8 cellular contexts compared by ENCODE assay signal in the genomic region with DNA sequence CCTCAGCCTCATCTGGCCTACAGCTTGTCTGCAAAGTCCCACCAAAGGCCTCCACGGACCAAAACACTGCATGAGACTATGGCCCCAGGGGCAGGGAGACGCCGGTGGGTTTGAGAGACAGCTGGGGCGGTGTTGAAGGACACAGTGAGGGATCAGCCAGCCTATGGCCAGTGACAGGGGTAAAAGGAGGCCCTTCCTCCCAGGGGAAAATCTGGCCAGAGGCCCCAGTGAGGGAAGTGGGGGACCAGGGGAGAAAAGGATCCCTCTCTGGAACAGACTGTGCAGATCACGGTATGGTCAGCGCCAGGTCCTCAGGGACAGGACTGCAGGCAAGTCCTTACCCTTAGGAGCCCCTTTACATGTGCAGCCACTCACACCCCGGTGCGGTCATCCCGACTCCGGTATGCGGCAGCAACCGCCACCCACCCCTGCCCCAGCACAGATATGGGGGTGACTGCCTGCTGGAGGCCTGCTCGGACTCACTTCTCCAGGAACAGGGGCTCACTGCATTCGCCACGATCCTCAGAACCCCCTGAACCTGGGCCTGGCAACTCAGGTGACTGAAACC. TPM values are rescaled to one million over a fixed set of nuclear protein-coding genes. Genes with fewer than 3 reads are reported as not detected.
DNase-seq lines count a peak whose midpoint lies in the region; ATAC-seq, FAIRE-seq and TF ChIP-seq lines count a peak whose summit lies in the region.

No MANE protein-coding gene starts in this region.

- ATAC-seq in IMR-90 (ENCODE audit: low read depth) (peak; percentile 8; the same call in 1 of the 2 replicates), left lung (no peak), GM18870 (IDR thresholded peaks at IDR 0.05; ENCODE audit: unreplicated experiment) (no peak)

- peak overlapping the region; percentile 80 to 81; a peak in 2 of 4 replicates for H4K8ac ChIP-seq in IMR-90 (ENCODE audit: low read depth in 2 of 2, low read length in 2 of 2)

- POLR2A ChIA-PET in BJ (lab: Charles Lee): no interaction called here
- POLR2A ChIA-PET in IMR-90 (lab: Charles Lee; ENCODE audit: unreplicated experiment): no interaction called here

- H3K79me1 ChIP-seq in IMR-90 (ENCODE audit: low read depth in 1 of 2, low read length in 2 of 2): peaks cover 8 to 56% of the 10 kb centered on the region in 2 experiments; a peak in 2 of 4 replicates

- H2BK5ac ChIP-seq in IMR-90 (ENCODE audit: low read depth, low read length, poor library complexity, severe bottlenecking): peak overlapping the region; percentile 74

- peak overlapping the region; percentile 77 for H3K27ac Mint-ChIP-seq in astrocyte (ENCODE audit: unreplicated experiment)

- H2AFZ ChIP-seq in IMR-90 (replicated peaks; ENCODE audit: low read length, poor library complexity): peak overlapping the region; percentile 89
- H2AFZ ChIP-seq in astrocyte (ENCODE audit: low read depth, low read length): peak overlapping the region; percentile 53

- peak overlapping the region; percentile 96 for H3K4me2 ChIP-seq in IMR-90 (ENCODE audit: low read depth, low read length)
- H3K4me2 ChIP-seq in astrocyte (ENCODE audit: low read length): peak overlapping the region; percentile 97

- 0% methylated on average over 4 of the region's 15 CpGs; no CpG with 5 or more reads in 1 of the 2 experiments for WGBS in IMR-90 (ENCODE audit: extremely low coverage in 2 of 2, insufficient read length in 1 of 2), 2 experiments
- 55% methylated on average over 15 of the region's 15 CpGs for WGBS in thymus

- peaks cover 58% of the 10 kb centered on the region for H3K79me2 ChIP-seq in astrocyte (ENCODE audit: insufficient read depth, low read length)

- peak overlapping the region; percentile 93 for H3K4ac ChIP-seq in IMR-90 (ENCODE audit: low read depth, low read length)

- H3K36me3 Mint-ChIP-seq in astrocyte (ENCODE audit: low read depth, unreplicated experiment): peaks cover 5% of the 10 kb centered on the region

- intact Hi-C loops in IMR-90 (cut with micrococcal nuclease): no loop called here
- intact Hi-C loops in left lung (cut with DNase I): no loop called here

- TF ChIP-seq RAD21 in IMR-90 (IDR thresholded peaks at IDR 0.05; ENCODE audit: low read length): no peak

- DNase-seq in BJ (ENCODE audit: low read depth): no peak
- no peak for DNase-seq in IMR-90
- no peak for DNase-seq in astrocyte (ENCODE audit: low read depth)
- DNase-seq in left lung: peak in 1 of 2 donors; percentile 44
- no peak for DNase-seq in NCI-H1694 treated with DMSO at 0.1 percent for 48 hours (lab: John Stamatoyannopoulos, UW)
- no peak for DNase-seq in SK-N-DZ (ENCODE audit: low spot score)

- TF ChIP-seq CTCF in BJ (IDR thresholded peaks at IDR 0.05; ENCODE audit: insufficient read depth, low read depth, low read length) (no peak), IMR-90 (conservative IDR thresholded peaks at IDR 0.05; ENCODE audit: low read depth, low read length) (no peak), astrocyte (IDR thresholded peaks at IDR 0.05; ENCODE audit: insufficient read depth, low read depth, low read length) (no peak), left lung (IDR thresholded peaks at IDR 0.05) (no peak)

- TF ChIP-seq POLR2A in IMR-90 (IDR thresholded peaks at IDR 0.05; ENCODE audit: low read depth, low read length): no peak

- H3K4me1 ChIP-seq in IMR-90 (ENCODE audit: control insufficient read depth, insufficient read depth, low read length) (peaks cover 36% of the 10 kb centered on the region), astrocyte (ENCODE audit: insufficient read depth, low read length) (peaks cover 41% of the 10 kb centered on the region), left lung (peaks cover 46 to 85% of the 10 kb centered on the region in 2 donors), thymus (ENCODE audit: control insufficient read depth, insufficient read depth, low read length) (peaks cover 25% of the 10 kb centered on the region)

- H2BK15ac ChIP-seq in IMR-90 (ENCODE audit: low read depth, low read length): no peak overlapping the region

- peak overlapping the region; percentile 97 for H3K23ac ChIP-seq in IMR-90 (ENCODE audit: low read depth, low read length)

- H3K56ac ChIP-seq in IMR-90 (ENCODE audit: extremely low read depth, insufficient read depth, low read length): peak overlapping the region; percentile 54

- H3K4me3 ChIP-seq in BJ (ENCODE audit: low read depth, low read length): peak overlapping the region; percentile 87
- peak overlapping the region; percentile 64 for H3K4me3 ChIP-seq in IMR-90 (ENCODE audit: insufficient read depth, low read depth, low read length)
- peak overlapping the region; percentile 91 for H3K4me3 ChIP-seq in astrocyte (ENCODE audit: insufficient read depth, low read depth, low read length)
- peak overlapping the region; percentile 78 to 87 for H3K4me3 ChIP-seq in left lung
- peak overlapping the region; percentile 95 for H3K4me3 ChIP-seq in thymus (ENCODE audit: low read length)

- H3K14ac ChIP-seq in IMR-90 (replicated peaks; ENCODE audit: low read depth, low read length): peak overlapping the region; percentile 82

- H3K4me1 Mint-ChIP-seq in astrocyte (ENCODE audit: low read depth, unreplicated experiment): peaks cover 38% of the 10 kb centered on the region

- H3K4me3 Mint-ChIP-seq in astrocyte (ENCODE audit: unreplicated experiment): peak overlapping the region; percentile 88

- H2AK5ac ChIP-seq in IMR-90 (ENCODE audit: low read depth, low read length): peak overlapping the region; percentile 94

- no peak for FAIRE-seq in astrocyte (lab: Jason Lieb, UNC)

- dilution Hi-C loops in IMR-90 (cut with HindIII; ENCODE audit: low sequenced_read_pairs, unreplicated experiment): no loop called here

- H3K9me3 Mint-ChIP-seq in astrocyte (ENCODE audit: unreplicated experiment): no peaks in the 10 kb centered on the region

- H3K27me3 Mint-ChIP-seq in astrocyte (ENCODE audit: low read depth, unreplicated experiment): no peaks in the 10 kb centered on the region

- H4K5ac ChIP-seq in IMR-90 (ENCODE audit: low read depth, low read length): peak overlapping the region; percentile 56

- no peak overlapping the region for H2BK20ac ChIP-seq in IMR-90 (ENCODE audit: low read depth, low read length)

- H3K18ac ChIP-seq in IMR-90 (ENCODE audit: low read depth, low read length): peak overlapping the region; percentile 16; the same call in 1 of the 2 replicates

- H2BK120ac ChIP-seq in IMR-90 (ENCODE audit: low read depth, low read length): peak overlapping the region; percentile 47; the same call in 1 of the 2 replicates

- CTCF ChIA-PET in BJ (lab: Yijun Ruan, JAX): interaction anchor here (1.3 to 16.5 kb wide), 3 partner anchors 23 to 414 kb away, joined by 3 to 217 read pairs (median 4); no protein-coding TSS in a partner anchor
- CTCF ChIA-PET in IMR-90 (lab: Yijun Ruan, JAX): no interaction called here

- H3K9ac ChIP-seq in IMR-90 (ENCODE audit: low read depth, low read length) (peak overlapping the region; percentile 94), astrocyte (ENCODE audit: low read length) (peak overlapping the region; percentile 88)

- no peaks in the 10 kb centered on the region for H3K9me3 ChIP-seq in IMR-90 (ENCODE audit: control insufficient read depth, insufficient read depth, low read length)
- no peaks in the 10 kb centered on the region for H3K9me3 ChIP-seq in astrocyte (ENCODE audit: insufficient read depth, low read depth, low read length)
- H3K9me3 ChIP-seq in left lung: no peaks in the 10 kb centered on the region
- no peaks in the 10 kb centered on the region for H3K9me3 ChIP-seq in thymus (ENCODE audit: control insufficient read depth)

- H3K27ac ChIP-seq in IMR-90 (ENCODE audit: insufficient read depth, low read length) (peak overlapping the region; percentile 86), astrocyte (ENCODE audit: low read depth, low read length) (peak overlapping the region; percentile 75), left lung (peak overlapping the region; percentile 91 to 92), thymus (ENCODE audit: low read depth) (peak overlapping the region; percentile 82)

- H4K20me1 ChIP-seq in IMR-90 (ENCODE audit: insufficient read depth, low read length) (peaks cover 54% of the 10 kb centered on the region), astrocyte (ENCODE audit: insufficient read depth, low read length) (peaks cover 54% of the 10 kb centered on the region)

- H4K91ac ChIP-seq in IMR-90 (ENCODE audit: insufficient read depth, low read depth, low read length): peak overlapping the region; percentile 81

- H3K36me3 ChIP-seq in BJ (ENCODE audit: control insufficient read depth, insufficient read depth, low read length) (peaks cover 3% of the 10 kb centered on the region), IMR-90 (ENCODE audit: control insufficient read depth, insufficient read depth, low read length) (peaks cover 6% of the 10 kb centered on the region), astrocyte (ENCODE audit: insufficient read depth, low read length) (no peaks in the 10 kb centered on the region), left lung (peaks cover 0 to 15% of the 10 kb centered on the region in 2 donors), thymus (ENCODE audit: control insufficient read depth, insufficient read depth) (peaks cover 10% of the 10 kb centered on the region)

- peaks cover 36% of the 10 kb centered on the region for H3K9me1 ChIP-seq in IMR-90 (ENCODE audit: insufficient read depth, low read length)

- H3K27me3 ChIP-seq in BJ (ENCODE audit: control insufficient read depth, insufficient read depth, low read length) (no peaks in the 10 kb centered on the region), IMR-90 (ENCODE audit: control insufficient read depth, insufficient read depth, low read length) (no peaks in the 10 kb centered on the region), astrocyte (ENCODE audit: insufficient read depth, low read length) (no peaks in the 10 kb centered on the region), left lung (no peaks in the 10 kb centered on the region), thymus (ENCODE audit: control insufficient read depth, insufficient read depth) (no peaks in the 10 kb centered on the region)

- in situ Hi-C loops in IMR-90 (cut with MboI; ENCODE audit: low sequenced_read_pairs): loop anchor here (10.0 kb wide), 1 partner anchor 61 kb away; a partner anchor contains a TSS

- no TSS peak for BruUV-seq in IMR-90 (replicated peaks; lab: Mats Ljungman, UMichigan)

- H2AK9ac ChIP-seq in IMR-90 (replicated peaks; ENCODE audit: low read depth, low read length, poor library complexity): peak overlapping the region; percentile 98

RNA-seq across cellular contexts. Expression of a gene that starts 1.3 kb away (rescaled TPM):
- polyA plus RNA-seq in BJ (2011; rRNA removed) (202 and 239 TPM in 2 replicates), IMR-90 (2012; rRNA removed) (126 and 127 TPM in 2 replicates), thymus (76.3 TPM)
- 85.5 and 146 TPM in 2 replicates for polyA minus RNA-seq in BJ (2011; rRNA and poly(A)+ RNA removed)
- total RNA-seq in IMR-90 (2012; rRNA removed) (99.2 and 118 TPM in 2 replicates), astrocyte (177 and 189 TPM in 2 replicates), left lung (100 to 1,000 TPM; 325 to 359 TPM)
- polyA plus RNA-seq in IMR-90 (2012; cell fraction: cytosol; rRNA removed): 70.7 and 75.7 TPM in 2 replicates
- polyA plus RNA-seq in IMR-90 (2012; cell fraction: nucleus; rRNA removed; ENCODE audit: low replicate concordance): 51.7 and 154 TPM in 2 replicates
- 138 and 143 TPM in 2 replicates for polyA plus RNA-seq in SK-N-DZ (2014; cell fraction: cytosol; rRNA removed)
- 127 and 132 TPM in 2 replicates for polyA plus RNA-seq in SK-N-DZ (2014; cell fraction: nucleus; rRNA removed)

RNA-seq across cellular contexts. Expression of a gene that starts 8.8 kb away (rescaled TPM):
- polyA plus RNA-seq in BJ (2011; rRNA removed) (0.07 and 0.21 TPM in 2 replicates), IMR-90 (2012; rRNA removed) (0.16 and 0.21 TPM in 2 replicates), thymus (2.1 TPM)
- polyA minus RNA-seq in BJ (2011; rRNA and poly(A)+ RNA removed): 0.66 TPM in 1 of 2 replicates, not detected in the other
- total RNA-seq in IMR-90 (2012; rRNA removed) (under 0.01 and 0.36 TPM in 2 replicates), astrocyte (not detected in 2 replicates), left lung (1 to 10 TPM; 1.1 to 2.4 TPM)
- 0.23 and 0.24 TPM in 2 replicates for polyA plus RNA-seq in IMR-90 (2012; cell fraction: cytosol; rRNA removed)
- polyA plus RNA-seq in IMR-90 (2012; cell fraction: nucleus; rRNA removed; ENCODE audit: low replicate concordance): 0.25 and 0.26 TPM in 2 replicates
- polyA plus RNA-seq in SK-N-DZ (2014; cell fraction: cytosol; rRNA removed): 0.07 and 0.45 TPM in 2 replicates
- 0.07 TPM in 1 of 2 replicates, not detected in the other for polyA plus RNA-seq in SK-N-DZ (2014; cell fraction: nucleus; rRNA removed)

RNA-seq across cellular contexts. Expression of a gene that starts 33.4 kb away (rescaled TPM):
- 9.7 and 13.0 TPM in 2 replicates for polyA plus RNA-seq in BJ (2011; rRNA removed)
- 12.4 and 13.7 TPM in 2 replicates for polyA minus RNA-seq in BJ (2011; rRNA and poly(A)+ RNA removed)
- total RNA-seq in IMR-90 (2012; rRNA removed): 5.8 and 6.6 TPM in 2 replicates
- polyA plus RNA-seq in IMR-90 (2012; rRNA removed): 6.6 and 7.3 TPM in 2 replicates
- 5.4 and 6.1 TPM in 2 replicates for polyA plus RNA-seq in IMR-90 (2012; cell fraction: cytosol; rRNA removed)
- 18.8 TPM in 2 replicates for polyA plus RNA-seq in IMR-90 (2012; cell fraction: nucleus; rRNA removed; ENCODE audit: low replicate concordance)
- total RNA-seq in astrocyte: 8.5 and 8.8 TPM in 2 replicates
- total RNA-seq in left lung: 10 to 100 TPM; 26.0 to 32.9 TPM
- polyA plus RNA-seq in thymus: 4.8 TPM
- polyA plus RNA-seq in SK-N-DZ (2014; cell fraction: cytosol; rRNA removed): 13.9 and 14.8 TPM in 2 replicates
- 12.5 and 20.2 TPM in 2 replicates for polyA plus RNA-seq in SK-N-DZ (2014; cell fraction: nucleus; rRNA removed)

RNA-seq across cellular contexts. Expression of a gene that starts 34.9 kb away (rescaled TPM):
- polyA plus RNA-seq in BJ (2011; rRNA removed) (16.2 and 17.0 TPM in 2 replicates), IMR-90 (2012; rRNA removed) (9.4 and 9.6 TPM in 2 replicates), thymus (16.7 TPM)
- 10.1 and 15.0 TPM in 2 replicates for polyA minus RNA-seq in BJ (2011; rRNA and poly(A)+ RNA removed)
- total RNA-seq in IMR-90 (2012; rRNA removed) (7.9 and 8.6 TPM in 2 replicates), astrocyte (14.3 and 17.6 TPM in 2 replicates), left lung (10 to 100 TPM; 15.1 to 18.1 TPM)
- polyA plus RNA-seq in IMR-90 (2012; cell fraction: cytosol; rRNA removed): 4.6 and 6.5 TPM in 2 replicates
- 3.4 and 9.4 TPM in 2 replicates for polyA plus RNA-seq in IMR-90 (2012; cell fraction: nucleus; rRNA removed; ENCODE audit: low replicate concordance)
- polyA plus RNA-seq in SK-N-DZ (2014; cell fraction: cytosol; rRNA removed): 28.0 and 34.5 TPM in 2 replicates
- polyA plus RNA-seq in SK-N-DZ (2014; cell fraction: nucleus; rRNA removed): 15.6 and 20.2 TPM in 2 replicates

RNA-seq across cellular contexts. Expression of a gene that starts 47.2 kb away (rescaled TPM):
- 26.2 and 30.7 TPM in 2 replicates for polyA plus RNA-seq in BJ (2011; rRNA removed)
- polyA minus RNA-seq in BJ (2011; rRNA and poly(A)+ RNA removed): 31.3 and 36.3 TPM in 2 replicates
- 22.9 and 24.7 TPM in 2 replicates for total RNA-seq in IMR-90 (2012; rRNA removed)
- 16.6 and 18.7 TPM in 2 replicates for polyA plus RNA-seq in IMR-90 (2012; rRNA removed)
- 5.0 and 6.3 TPM in 2 replicates for polyA plus RNA-seq in IMR-90 (2012; cell fraction: cytosol; rRNA removed)
- 24.4 and 71.3 TPM in 2 replicates for polyA plus RNA-seq in IMR-90 (2012; cell fraction: nucleus; rRNA removed; ENCODE audit: low replicate concordance)
- total RNA-seq in astrocyte: 28.4 and 30.0 TPM in 2 replicates
- total RNA-seq in left lung: 10 to 100 TPM; 33.1 to 49.7 TPM
- 25.9 TPM for polyA plus RNA-seq in thymus
- polyA plus RNA-seq in SK-N-DZ (2014; cell fraction: cytosol; rRNA removed): 71.4 and 101 TPM in 2 replicates
- polyA plus RNA-seq in SK-N-DZ (2014; cell fraction: nucleus; rRNA removed): 110 and 112 TPM in 2 replicates
